In the genomic region with DNA sequence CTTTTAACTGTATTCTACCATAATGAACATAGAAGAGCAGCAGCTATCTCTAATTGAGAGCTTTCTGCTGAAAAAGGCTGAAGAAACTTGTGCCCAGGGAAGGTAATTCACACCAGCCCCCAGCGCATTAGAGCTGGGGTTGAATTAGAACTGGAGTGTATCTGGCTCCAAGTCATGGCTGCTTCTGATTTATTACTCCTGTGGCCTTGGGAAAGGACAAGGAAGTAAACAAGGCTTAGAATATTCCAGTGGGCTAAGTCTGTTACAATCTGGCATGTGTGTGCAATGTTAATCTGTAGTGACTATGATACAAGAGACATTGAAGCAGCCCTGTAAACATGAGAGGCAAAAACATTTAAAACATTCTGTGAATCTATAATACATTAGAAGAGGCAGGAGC, we compare ENCODE assay signal across 26 cellular contexts. TPM values are rescaled to one million over a fixed set of nuclear protein-coding genes. Genes with fewer than 3 reads are reported as not detected.
"Had no signal": no experiment of that assay in that cellular context is flagged by ENCODE, and none has a peak within 500 bp of the region (broad histone marks: within the 10 kb centered on the region; RNA-seq: fewer than 3 reads in every experiment).

No MANE protein-coding gene starts in this region.

- H3K27me3 ChIP-seq: ascending aorta, hepatocyte, upper lobe of left lung had no signal

- H3K4me3 ChIP-seq: ascending aorta, hepatocyte, left ventricle myocardium inferior, upper lobe of left lung had no signal

- ATAC-seq: activated naive CD4-positive, alpha-beta T cell treated with anti-CD3 and anti-CD28 coated beads, Interleukin-2, amount 50 U/mL, for 72 hours; activated T-helper 17 cell treated with anti-CD3 and anti-CD28 coated beads, Interleukin-2, amount 50 U/mL, for 72 hours; effector memory CD8-positive, alpha-beta T cell; esophagus mucosa; naive thymus-derived CD8-positive, alpha-beta T cell; right cardiac atrium; stimulated activated naive CD8-positive, alpha-beta T cell treated with anti-CD3 and anti-CD28 coated beads, Interleukin-15, Interleukin-2, amounts not matched to agents 100 U/mL and 50 U/mL, for 24 hours; WTC11 had no signal

- H3K9me3 ChIP-seq: ascending aorta, left ventricle myocardium inferior, upper lobe of left lung had no signal

- H3K79me2 ChIP-seq: hepatocyte had no signal

- H3K4me1 ChIP-seq: ascending aorta, left ventricle myocardium inferior, upper lobe of left lung had no signal

- H3K36me3 ChIP-seq: ascending aorta, left ventricle myocardium inferior, upper lobe of left lung had no signal

- H3K4me2 ChIP-seq: hepatocyte had no signal

- DNase-seq: activated T-cell treated with anti-CD3 and anti-CD28 coated beads, Interleukin-2, amount 50 U/mL, for 24 hours; central memory CD4-positive, alpha-beta T cell; effector memory CD8-positive, alpha-beta T cell; glutamatergic neuron; kidney glomerular epithelial cell; left ventricle myocardium inferior; naive thymus-derived CD8-positive, alpha-beta T cell; right cardiac atrium; stimulated activated CD4-positive, alpha-beta T cell treated with anti-CD3 and anti-CD28 coated beads, Interleukin-12 subunit alpha, Interleukin-12 subunit beta, amount 100 ng/mL, for 4 hours; stimulated activated CD4-positive, alpha-beta T cell treated with anti-CD3 and anti-CD28 coated beads, Interleukin-4, amount 100 ng/mL, for 4 hours; stimulated activated naive CD8-positive, alpha-beta T cell treated with anti-CD3 and anti-CD28 coated beads, Interleukin-15, Interleukin-2, amounts not matched to agents 100 U/mL and 50 U/mL, for 24 hours; T-helper 9 cell; upper lobe of left lung had no signal

- H2AFZ ChIP-seq: hepatocyte had no signal

- H3K27ac ChIP-seq: ascending aorta, hepatocyte, left ventricle myocardium inferior, upper lobe of left lung had no signal

RNA-seq across cellular contexts. Expression of a gene that starts 18.1 kb away (rescaled TPM):
- total RNA-seq: activated T-helper 17 cell treated with anti-CD3 and anti-CD28 coated beads, Interleukin-2, amount 50 U/mL, for 72 hours; ascending aorta; frontal cortex; lung microvascular endothelial cell; mesothelial cell of epicardium; naive thymus-derived CD8-positive, alpha-beta T cell; osteocyte; WTC11 had no signal
- polyA plus RNA-seq: naive thymus-derived CD8-positive, alpha-beta T cell had no signal

RNA-seq across cellular contexts. Expression of a gene that starts 55.6 kb away (rescaled TPM):
- total RNA-seq: activated naive CD4-positive, alpha-beta T cell treated with anti-CD3 and anti-CD28 coated beads, Interleukin-2, amount 50 U/mL, for 72 hours; activated T-helper 17 cell treated with anti-CD3 and anti-CD28 coated beads, Interleukin-2, amount 50 U/mL, for 72 hours; dermis microvascular lymphatic vessel endothelial cell; endothelial cell of umbilical vein; esophagus mucosa; frontal cortex; hepatocyte; left ventricle myocardium inferior; lung microvascular endothelial cell; naive thymus-derived CD8-positive, alpha-beta T cell; osteocyte; pulmonary artery endothelial cell had no signal
- polyA plus RNA-seq: endothelial cell of umbilical vein; hepatocyte; naive thymus-derived CD8-positive, alpha-beta T cell had no signal
